Comparison of ENCODE assay signal across 20 cellular contexts in the genomic region with DNA sequence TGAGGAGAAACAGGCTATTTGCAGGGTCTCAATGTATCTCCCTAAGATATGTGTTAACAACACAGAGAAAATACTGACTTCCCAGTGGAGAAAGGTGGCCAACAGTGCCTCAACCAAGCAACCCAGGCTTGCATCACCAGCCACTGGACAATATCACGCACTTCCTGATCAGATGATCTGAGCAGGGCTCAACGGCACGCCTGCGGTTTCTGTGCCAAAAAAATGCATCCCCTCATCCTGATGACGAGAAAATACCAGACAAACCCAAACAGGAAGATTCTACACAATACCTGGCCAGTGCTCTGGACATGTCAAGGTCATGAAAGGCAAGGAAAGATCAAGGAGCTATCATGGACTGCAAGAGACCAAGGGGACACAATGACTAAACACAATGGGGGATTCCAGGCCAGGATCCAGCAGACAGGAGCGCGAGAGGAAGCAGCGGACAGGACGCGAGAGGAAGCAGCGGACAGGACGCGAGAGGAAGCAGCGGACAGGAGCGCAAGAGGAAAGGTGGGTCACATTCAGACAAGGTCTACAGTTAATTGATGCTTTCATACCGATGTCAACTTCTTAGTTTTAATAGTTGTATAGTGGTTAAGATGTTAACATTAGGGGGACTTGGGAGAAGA. TPM values are rescaled to one million over a fixed set of nuclear protein-coding genes. Genes with fewer than 3 reads are reported as not detected.
DNase-seq lines count a peak whose midpoint lies in the region; ATAC-seq, FAIRE-seq and TF ChIP-seq lines count a peak whose summit lies in the region.
"Had no signal": no experiment of that assay in that cellular context is flagged by ENCODE, and none has a peak within 500 bp of the region (broad histone marks: within the 10 kb centered on the region; RNA-seq: fewer than 3 reads in every experiment).

No MANE protein-coding gene starts in this region.

- H3K27me3 Mint-ChIP-seq in T-cell: no peaks in the 10 kb centered on the region

- dilution Hi-C loops in endothelial cell of umbilical vein (cut with MboI; ENCODE audit: extremely low pct_ligation_motif_present, low sequenced_read_pairs): no loop called here

- H4K20me1 ChIP-seq in endothelial cell of umbilical vein (replicated peaks; ENCODE audit: control insufficient read depth, extremely low read depth, insufficient read depth, low read length): peaks cover 6% of the 10 kb centered on the region
- H4K20me1 ChIP-seq in smooth muscle cell (ENCODE audit: low read depth): peaks cover 59% of the 10 kb centered on the region

- no peaks in the 10 kb centered on the region for H3K9me1 ChIP-seq in endothelial cell of umbilical vein (replicated peaks; ENCODE audit: control insufficient read depth, extremely low read depth, insufficient read depth, low read length)

- no peaks in the 10 kb centered on the region for H3K27me3 ChIP-seq in HL-60 (ENCODE audit: insufficient read depth, poor library complexity, severe bottlenecking)
- H3K27me3 ChIP-seq in endothelial cell of umbilical vein (ENCODE audit: control insufficient read depth in 2 of 2, insufficient read depth in 2 of 2, low read length in 2 of 2): no peaks in the 10 kb centered on the region
- no peaks in the 10 kb centered on the region for H3K27me3 ChIP-seq in smooth muscle cell (ENCODE audit: low read depth)
- H3K27me3 ChIP-seq: ascending aorta, Peyer's patch, tibial nerve had no signal

- DNase-seq in HL-60 (ENCODE audit: low read depth in 1 of 2, low spot score in 1 of 2) (peak; percentile 85 to 96), endothelial cell of umbilical vein (ENCODE audit: low read depth, low spot score) (no peak), smooth muscle cell (lab: John Stamatoyannopoulos, UW; ENCODE audit: unreplicated experiment) (no peak), SHP77 treated with DMSO at 0.1 percent for 48 hours (lab: John Stamatoyannopoulos, UW) (no peak), NCI-H1436 (lab: John Stamatoyannopoulos, UW) (no peak), T-cell (no peak)
- DNase-seq: activated naive CD4-positive, alpha-beta T cell treated with anti-CD3 and anti-CD28 coated beads for 36 hours; activated T-cell treated with anti-CD3 and anti-CD28 coated beads, Interleukin-2, amount 50 U/mL, for 1 hour; CD8-positive, alpha-beta memory T cell; DND-41; kidney glomerular epithelial cell; NCI-H1092 treated with DMSO at 0.1 percent for 48 hours; NCI-H2171; NCI-H69; Peyer's patch; stimulated activated naive CD4-positive, alpha-beta T cell had no signal

- peaks cover 0 to 15% (median 5%) of the 10 kb centered on the region in 3 donors for H3K4me1 Mint-ChIP-seq in T-cell

- H3F3A ChIP-seq in smooth muscle cell (ENCODE audit: low read depth): peaks cover 6% of the 10 kb centered on the region

- no peak for ATAC-seq in T-cell (replicated peaks in 1 of 4)
- ATAC-seq: SK-N-SH treated with all-trans-retinoic acid at 6 μM for 48 hours had no signal

- TF ChIP-seq CTCF in HL-60 (IDR thresholded peaks at IDR 0.05; ENCODE audit: insufficient read depth, low read length) (no peak), endothelial cell of umbilical vein (IDR thresholded peaks at IDR 0.05; ENCODE audit: extremely low read depth in 1 of 2, insufficient read depth in 1 of 2, low read depth in 1 of 2, low read length in 2 of 2) (no peak), smooth muscle cell (IDR thresholded peaks at IDR 0.05; ENCODE audit: borderline replicate concordance, insufficient read depth, poor library complexity, severe bottlenecking) (no peak)

- CTCF ChIA-PET in endothelial cell of umbilical vein (lab: Charles Lee): no interaction called here
- CTCF ChIA-PET in T-cell (lab: Charles Lee): no interaction called here

- intact Hi-C loops in endothelial cell of umbilical vein (cut with micrococcal nuclease): no loop called here

- H3K9me3 Mint-ChIP-seq in T-cell: no peaks in the 10 kb centered on the region
- H3K9me3 Mint-ChIP-seq: activated naive CD4-positive, alpha-beta T cell treated with anti-CD3 and anti-CD28 coated beads for 36 hours; CD8-positive, alpha-beta memory T cell had no signal

- POLR2A ChIA-PET in endothelial cell of umbilical vein (lab: Charles Lee) (no interaction called here), T-cell (lab: Charles Lee) (no interaction called here)

- no peak overlapping the region for H2AFZ ChIP-seq in endothelial cell of umbilical vein (ENCODE audit: low read depth, low read length)
- no peak overlapping the region for H2AFZ ChIP-seq in smooth muscle cell (ENCODE audit: low read depth)

- H3K4me3 ChIP-seq in HL-60 (replicated peaks; ENCODE audit: insufficient read depth, low read length) (peak overlapping the region; percentile 43), endothelial cell of umbilical vein (replicated peaks in 1 of 3; ENCODE audit: insufficient read depth in 1 of 3, low read depth in 1 of 3, low read length in 3 of 3) (no peak overlapping the region), smooth muscle cell (no peak overlapping the region)
- H3K4me3 ChIP-seq: ascending aorta, Peyer's patch, tibial nerve had no signal

- H3K79me2 ChIP-seq in endothelial cell of umbilical vein (ENCODE audit: control insufficient read depth, insufficient read depth, low read length) (peaks cover 18% of the 10 kb centered on the region), smooth muscle cell (ENCODE audit: low read depth) (peaks cover 29% of the 10 kb centered on the region)

- no peak overlapping the region for H3K27ac Mint-ChIP-seq in T-cell
- H3K27ac Mint-ChIP-seq: activated naive CD4-positive, alpha-beta T cell treated with anti-CD3 and anti-CD28 coated beads for 36 hours; CD8-positive, alpha-beta memory T cell had no signal

- H3K4me2 ChIP-seq in endothelial cell of umbilical vein (ENCODE audit: insufficient read depth, low read length): no peak overlapping the region
- H3K4me2 ChIP-seq in smooth muscle cell: no peak overlapping the region

- peaks cover 52% of the 10 kb centered on the region for H3K36me3 Mint-ChIP-seq in T-cell

- no peak for TF ChIP-seq POLR2A in endothelial cell of umbilical vein (IDR thresholded peaks at IDR 0.05; ENCODE audit: low read depth, low read length)

- no peak overlapping the region for H3K4me3 Mint-ChIP-seq in T-cell
- H3K4me3 Mint-ChIP-seq: activated naive CD4-positive, alpha-beta T cell treated with anti-CD3 and anti-CD28 coated beads for 36 hours; CD8-positive, alpha-beta memory T cell had no signal

- H3K36me3 ChIP-seq in endothelial cell of umbilical vein (ENCODE audit: control insufficient read depth in 2 of 2, extremely low read depth in 1 of 2, insufficient read depth in 2 of 2, low read length in 2 of 2) (peaks cover 10 to 16% of the 10 kb centered on the region in 2 experiments), smooth muscle cell (ENCODE audit: low read depth) (peaks cover 6% of the 10 kb centered on the region)

- H3K4me1 ChIP-seq in endothelial cell of umbilical vein (ENCODE audit: control insufficient read depth, extremely low read depth, insufficient read depth, low read length) (peaks cover 12% of the 10 kb centered on the region), smooth muscle cell (ENCODE audit: low read depth) (no peaks in the 10 kb centered on the region)
- H3K4me1 ChIP-seq: Peyer's patch had no signal

- no peak for FAIRE-seq in endothelial cell of umbilical vein (lab: Jason Lieb, UNC)

- BruUV-seq in endothelial cell of umbilical vein (replicated peaks; lab: Mats Ljungman, UMichigan): TSS peak; percentile 6

- H3K27ac ChIP-seq in HL-60 (replicated peaks): peak overlapping the region; percentile 94
- no peak overlapping the region for H3K27ac ChIP-seq in endothelial cell of umbilical vein (ENCODE audit: insufficient read depth, low read depth, low read length)
- peak overlapping the region; percentile 50 for H3K27ac ChIP-seq in smooth muscle cell (ENCODE audit: low read depth)
- H3K27ac ChIP-seq: ascending aorta, tibial nerve had no signal

- 79% methylated on average over 16 of the region's 16 CpGs for WGBS in smooth muscle cell (ENCODE audit: low lambda C conversion rate)

- no peak overlapping the region for H3K9ac ChIP-seq in endothelial cell of umbilical vein (replicated peaks; ENCODE audit: extremely low read depth, insufficient read depth, low read length)
- H3K9ac ChIP-seq in smooth muscle cell (ENCODE audit: low read depth): no peak overlapping the region

- H3K9me3 ChIP-seq in endothelial cell of umbilical vein (replicated peaks; ENCODE audit: control insufficient read depth, insufficient read depth, low read length): no peaks in the 10 kb centered on the region
- H3K9me3 ChIP-seq in smooth muscle cell (replicated peaks; ENCODE audit: low read depth): no peaks in the 10 kb centered on the region
- H3K9me3 ChIP-seq: ascending aorta, Peyer's patch, tibial nerve had no signal

TF ChIP-seq in PFSK-1, 5 proteins besides CTCF, POLR2A, EP300 and RAD21:
- TF ChIP-seq FOXP2 (optimal IDR thresholded peaks at IDR 0.05; ENCODE audit: borderline replicate concordance, extremely low read depth, extremely low read length, insufficient read depth): peak; percentile 73
- no peak for TF ChIP-seq SIN3A (IDR thresholded peaks at IDR 0.05; ENCODE audit: borderline replicate concordance, insufficient read depth, low read length)
- no peak for TF ChIP-seq POLR2AphosphoS5 (IDR thresholded peaks at IDR 0.05; ENCODE audit: low read depth, low read length)

TF ChIP-seq in endothelial cell of umbilical vein, 7 proteins besides CTCF, POLR2A, EP300 and RAD21 (continues in another document):
- no peak for TF ChIP-seq POLR2AphosphoS5 (IDR thresholded peaks at IDR 0.05; ENCODE audit: insufficient read depth, low read depth, low read length)
- TF ChIP-seq GATA2 (IDR thresholded peaks at IDR 0.05; ENCODE audit: insufficient read depth, insufficient read length, low read depth, low read length): no peak
- TF ChIP-seq JUN (IDR thresholded peaks at IDR 0.05; ENCODE audit: borderline replicate concordance, insufficient read depth, insufficient read length, low read depth): no peak
- no peak for TF ChIP-seq FOS (IDR thresholded peaks at IDR 0.05; ENCODE audit: borderline replicate concordance, insufficient read depth, low read length)
- TF ChIP-seq MYC (IDR thresholded peaks at IDR 0.05; ENCODE audit: low read depth, low read length): no peak
- TF ChIP-seq EZH2 (IDR thresholded peaks at IDR 0.05; ENCODE audit: borderline replicate concordance, low read depth, low read length, severe bottlenecking): no peak

RNA-seq across cellular contexts. Expression of a gene that starts 51.1 kb away (rescaled TPM):
- polyA plus RNA-seq in PFSK-1 (2012; ENCODE audit: insufficient read length, low read depth): 55.8 TPM
- total RNA-seq in endothelial cell of umbilical vein (56.0 and 63.0 TPM in 2 replicates), smooth muscle cell (20.3 and 32.9 TPM in 2 replicates), T-cell (10 to 100 TPM; 17.9 to 22.5 (median 22.1) TPM)
- polyA plus RNA-seq in endothelial cell of umbilical vein (75.1 and 95.5 TPM in 2 replicates), smooth muscle cell (34.7 and 41.2 TPM in 2 replicates)
- 71.0 and 81.6 TPM in 2 replicates for polyA plus RNA-seq in endothelial cell of umbilical vein (2011; cell fraction: cytosol; rRNA removed)
- polyA plus RNA-seq in endothelial cell of umbilical vein (2011; cell fraction: nucleus; rRNA removed): 43.9 and 56.3 TPM in 2 replicates
- polyA plus RNA-seq in endothelial cell of umbilical vein (2012): 56.8 and 58.8 TPM in 2 replicates
- polyA minus RNA-seq in endothelial cell of umbilical vein: 106 TPM in 2 replicates
- polyA minus RNA-seq in endothelial cell of umbilical vein (2011; cell fraction: cytosol; rRNA and poly(A)+ RNA removed): 18.8 TPM
- polyA minus RNA-seq in endothelial cell of umbilical vein (2011; cell fraction: nucleus; rRNA and poly(A)+ RNA removed): 35.5 and 39.8 TPM in 2 replicates

Comparison
In these comparisons a context has a peak if more than half of its experiments do, and no peak if none do; other contexts are left out.
1. DNase-seq: peak in HL-60 (2 of 2); none in endothelial cell of umbilical vein (single experiment), smooth muscle cell (single experiment), SHP77 treated with DMSO at 0.1 percent for 48 hours (single experiment), NCI-H1436 (single experiment) and T-cell (0 of 34).